8 cellular contexts compared by ENCODE assay signal in genomic region chr6:138815797-138816528, GRCh38. TPM values are rescaled to one million over a fixed set of nuclear protein-coding genes. Genes with fewer than 3 reads are reported as not detected.
DNase-seq lines count a peak whose midpoint lies in the region; ATAC-seq, FAIRE-seq and TF ChIP-seq lines count a peak whose summit lies in the region.

No MANE protein-coding gene starts in this region.

- H3K9me3 ChIP-seq in AG04450 (ENCODE audit: control insufficient read depth, insufficient read depth, low read length): no peaks in the 10 kb centered on the region

- H3K27me3 ChIP-seq in AG04450 (ENCODE audit: control insufficient read depth, insufficient read depth, low read length): no peaks in the 10 kb centered on the region

- H3K4me3 ChIP-seq in AG04450 (ENCODE audit: low read depth, low read length): no peak overlapping the region

- FAIRE-seq in GM12891 (lab: Jason Lieb, UNC): peak; percentile 88

- no peaks in the 10 kb centered on the region for H3K36me3 Mint-ChIP-seq in nephron (ENCODE audit: low read depth)

- ATAC-seq in HG02763 (IDR thresholded peaks at IDR 0.05; ENCODE audit: unreplicated experiment) (peak; percentile 54), SK-N-SH treated with all-trans-retinoic acid at 6 μM for 48 hours (peak; percentile 97)

- peaks cover 4% of the 10 kb centered on the region for H3K27me3 Mint-ChIP-seq in nephron (ENCODE audit: low read depth)

- H3K9me3 Mint-ChIP-seq in nephron: no peaks in the 10 kb centered on the region

- CTCF ChIA-PET in AG04450 (lab: Charles Lee): interaction anchor here (0.6 to 5.9 kb wide), 20 partner anchors 10 to 551 kb away, joined by 3 to 86 read pairs (median 3); partner anchors contain the start of gene REPS1

- H3K27ac ChIP-seq in AG04450 (ENCODE audit: low read depth, low read length): no peak overlapping the region

- H3K4me3 Mint-ChIP-seq in nephron: no peak overlapping the region

- TF ChIP-seq POLR2A in GM12891 (IDR thresholded peaks at IDR 0.05; ENCODE audit: low read depth, low read length) (no peak), erythroblast (IDR thresholded peaks at IDR 0.05; ENCODE audit: low read length) (no peak)

- H3K27ac Mint-ChIP-seq in nephron: peak overlapping the region; percentile 57 to 82 (median 79)

- TF ChIP-seq CTCF in AG04450 (IDR thresholded peaks at IDR 0.05; ENCODE audit: low read depth, low read length) (peak; percentile 77), nephron (IDR thresholded peaks at IDR 0.05; ENCODE audit: unreplicated experiment in 3 of 3) (peak; percentile 69 to 80 (median 69))

- POLR2A ChIA-PET in AG04450 (lab: Yijun Ruan, JAX): no interaction called here

- peak; percentile 33 for DNase-seq in AG04450 (ENCODE audit: low read depth, low spot score)
- no peak for DNase-seq in GM12891 (ENCODE audit: insufficient read length, low spot score)
- peak; percentile 32 for DNase-seq in NCI-H128 (lab: John Stamatoyannopoulos, UW; ENCODE audit: unreplicated experiment)
- DNase-seq in erythroblast (lab: John Stamatoyannopoulos, UW): peak; percentile 48 to 54
- DNase-seq in COLO668 (lab: John Stamatoyannopoulos, UW; ENCODE audit: unreplicated experiment): no peak

- peaks cover 17% of the 10 kb centered on the region for H3K4me1 Mint-ChIP-seq in nephron

TF ChIP-seq in GM12891, 5 proteins besides CTCF, POLR2A, EP300 and RAD21:
- TF ChIP-seq TAF1 (IDR thresholded peaks at IDR 0.05; ENCODE audit: low read depth, low read length) (no peak), SPI1 (IDR thresholded peaks at IDR 0.05; ENCODE audit: low read depth, low read length) (no peak), PAX5 (IDR thresholded peaks at IDR 0.05; ENCODE audit: insufficient read depth, low read length, severe bottlenecking) (no peak), POLR2AphosphoS5 (IDR thresholded peaks at IDR 0.05; ENCODE audit: low read depth, low read length) (no peak), POU2F2 (IDR thresholded peaks at IDR 0.05; ENCODE audit: low read depth, low read length) (no peak)

TF ChIP-seq in SK-N-SH treated with all-trans-retinoic acid at 6 μM for 48 hours, 23 proteins besides CTCF, POLR2A, EP300 and RAD21:
- no peak for TF ChIP-seq TOX (CRISPR knock-in tag; IDR thresholded peaks at IDR 0.05; ENCODE audit: borderline replicate concordance)
- TF ChIP-seq POU6F1 (CRISPR knock-in tag; IDR thresholded peaks at IDR 0.05; ENCODE audit: borderline replicate concordance, low read depth): no peak
- no peak for TF ChIP-seq GLIS3 (CRISPR knock-in tag; IDR thresholded peaks at IDR 0.05)
- no peak for TF ChIP-seq ESRRG (CRISPR knock-in tag; IDR thresholded peaks at IDR 0.05)
- TF ChIP-seq ZFP30 (CRISPR knock-in tag; IDR thresholded peaks at IDR 0.05): no peak
- no peak for TF ChIP-seq TSHZ2 (CRISPR knock-in tag; IDR thresholded peaks at IDR 0.05)
- TF ChIP-seq CSRNP3 (CRISPR knock-in tag; IDR thresholded peaks at IDR 0.05): no peak
- TF ChIP-seq CREB5 (CRISPR knock-in tag; IDR thresholded peaks at IDR 0.05; ENCODE audit: low read depth): no peak
- no peak for TF ChIP-seq ZFP3 (CRISPR knock-in tag; IDR thresholded peaks at IDR 0.05)
- TF ChIP-seq ISL1 (CRISPR knock-in tag; IDR thresholded peaks at IDR 0.05): no peak
- TF ChIP-seq ZNF565 (CRISPR knock-in tag; conservative IDR thresholded peaks at IDR 0.05; ENCODE audit: low read depth): no peak
- no peak for TF ChIP-seq SNAI2 (CRISPR knock-in tag; IDR thresholded peaks at IDR 0.05)
- no peak for TF ChIP-seq TCF4 (CRISPR knock-in tag; IDR thresholded peaks at IDR 0.05; ENCODE audit: borderline replicate concordance)
- TF ChIP-seq BACH2 (CRISPR knock-in tag; IDR thresholded peaks at IDR 0.05; ENCODE audit: borderline replicate concordance): no peak
- no peak for TF ChIP-seq RARB (CRISPR knock-in tag; IDR thresholded peaks at IDR 0.05)
- TF ChIP-seq ZC3H10 (CRISPR knock-in tag; IDR thresholded peaks at IDR 0.05): no peak
- TF ChIP-seq PATZ1 (CRISPR knock-in tag; IDR thresholded peaks at IDR 0.05; ENCODE audit: borderline replicate concordance): no peak
- no peak for TF ChIP-seq OSR1 (CRISPR knock-in tag; IDR thresholded peaks at IDR 0.05)
- TF ChIP-seq ZNF8 (CRISPR knock-in tag; IDR thresholded peaks at IDR 0.05): no peak

RNA-seq across cellular contexts. Expression of gene ECT2L, which starts 20.1 kb away (rescaled TPM):
- 0.01 TPM in 1 of 2 replicates, not detected in the other for polyA plus RNA-seq in AG04450 (2011; rRNA removed)
- not detected in 2 replicates for polyA minus RNA-seq in AG04450 (2011; rRNA and poly(A)+ RNA removed)
- polyA plus RNA-seq in GM12891 (2012; ENCODE audit: low read depth, missing spikeins): not detected

RNA-seq across cellular contexts. Expression of gene CCDC28A, which starts 42.4 kb away (rescaled TPM):
- polyA plus RNA-seq in AG04450 (2011; rRNA removed): 15.8 and 23.8 TPM in 2 replicates
- 5.2 and 8.6 TPM in 2 replicates for polyA minus RNA-seq in AG04450 (2011; rRNA and poly(A)+ RNA removed)
- 23.4 TPM for polyA plus RNA-seq in GM12891 (2012; ENCODE audit: low read depth, missing spikeins)

Comparison
In these comparisons a context has a peak if more than half of its experiments do, and no peak if none do; other contexts are left out.
1. DNase-seq: peak in AG04450 (single experiment), NCI-H128 (single experiment) and erythroblast (2 of 2); none in GM12891 (single experiment) and COLO668 (single experiment).